In the genomic region with DNA sequence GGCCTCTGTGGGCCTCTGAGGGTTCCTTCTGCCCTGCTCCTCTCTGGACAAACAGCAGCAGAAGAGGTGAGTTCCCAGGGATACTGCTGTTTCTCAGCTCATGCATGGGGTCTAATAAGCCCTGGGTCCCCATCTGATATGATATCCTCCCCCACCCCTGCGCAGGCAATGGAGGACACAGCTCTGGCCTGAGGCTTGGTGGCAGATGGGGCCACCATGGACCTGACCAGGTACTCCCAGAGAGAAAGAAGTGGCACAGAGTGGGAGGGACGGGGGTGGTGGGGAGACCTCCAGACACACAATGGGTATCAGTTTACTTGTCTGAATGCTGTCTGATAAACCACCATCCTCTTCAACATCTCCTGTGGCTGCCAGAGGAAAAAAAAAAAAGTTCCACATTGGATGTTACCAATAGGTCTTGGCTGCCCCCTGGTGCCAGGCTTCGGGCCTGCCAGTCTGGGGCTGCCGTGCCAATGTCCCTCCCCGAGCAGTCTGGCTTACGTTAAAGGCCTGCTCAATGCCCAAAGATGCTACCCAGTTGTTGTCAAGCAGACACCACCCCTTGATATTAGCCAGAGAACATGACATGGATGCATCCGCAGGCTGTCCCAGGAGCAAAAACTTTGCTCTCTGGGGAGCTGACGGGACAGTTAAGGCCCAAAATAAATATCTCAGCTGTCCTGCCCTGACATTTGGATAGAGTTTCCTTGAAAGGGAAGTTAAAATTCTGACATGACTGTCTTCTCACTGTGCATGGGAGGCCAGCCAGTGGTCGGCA, we compare ENCODE assay signal across 8 cellular contexts. TPM values are rescaled to one million over a fixed set of nuclear protein-coding genes. Genes with fewer than 3 reads are reported as not detected.
DNase-seq lines count a peak whose midpoint lies in the region; ATAC-seq and TF ChIP-seq lines count a peak whose summit lies in the region.

No MANE protein-coding gene starts in this region.

- no peaks in the 10 kb centered on the region for H3K9me3 ChIP-seq in liver (ENCODE audit: control insufficient read depth in 4 of 4, low read length in 3 of 4)

- no peak overlapping the region for H3K27ac ChIP-seq in liver (ENCODE audit: low read depth in 1 of 2, low read length in 2 of 2)

- H3K27me3 ChIP-seq in liver (ENCODE audit: control insufficient read depth in 4 of 4, insufficient read depth in 4 of 4, low read length in 3 of 4): no peaks in the 10 kb centered on the region

- no peaks in the 10 kb centered on the region for H3K36me3 ChIP-seq in liver (ENCODE audit: control insufficient read depth in 4 of 4, insufficient read depth in 3 of 4, low read depth in 1 of 4, low read length in 3 of 4)

- ATAC-seq in HG03342 (IDR thresholded peaks at IDR 0.05; ENCODE audit: unreplicated experiment) (peak; percentile 45), HG02870 (IDR thresholded peaks at IDR 0.05; ENCODE audit: unreplicated experiment) (no peak)

- WGBS in liver: 34% methylated on average over 9 of the region's 9 CpGs

- DNase-seq in NCI-H446 (lab: John Stamatoyannopoulos, UW) (peak; percentile 45 to 81), cerebellum (ENCODE audit: low spot score) (peak; percentile 87)
- DNase-seq in activated CD4-positive, alpha-beta T cell treated with anti-CD3 and anti-CD28 coated beads for 48 hours: peak; percentile 89
- peak; percentile 54 to 75 (median 57) for DNase-seq in stimulated activated CD4-positive, alpha-beta T cell treated with anti-CD3 and anti-CD28 coated beads, TNF-alpha, amount 100 ng/mL, for 24 hours (ENCODE audit: low read depth in 3 of 3)

- no peak overlapping the region for H3K9ac ChIP-seq in liver (ENCODE audit: low read depth in 1 of 2, low read length in 2 of 2)

- TF ChIP-seq RAD21 in liver (IDR thresholded peaks at IDR 0.05): peak; percentile 97 to 99

- TF ChIP-seq CTCF in GM12872 (IDR thresholded peaks at IDR 0.05; ENCODE audit: insufficient read depth, low read depth, low read length) (peak; percentile 88), liver (IDR thresholded peaks at IDR 0.05; ENCODE audit: low read depth, low read length, missing input control) (peak; percentile 99)

- H3K4me1 ChIP-seq in liver (ENCODE audit: control insufficient read depth in 4 of 4, insufficient read depth in 4 of 4, low read length in 3 of 4): no peaks in the 10 kb centered on the region

- H3K4me3 ChIP-seq in liver (ENCODE audit: low read depth in 1 of 3, low read length in 3 of 3): no peak overlapping the region

TF ChIP-seq in liver, 16 proteins besides CTCF, POLR2A, EP300 and RAD21:
- no peak for TF ChIP-seq MAX (IDR thresholded peaks at IDR 0.05)
- TF ChIP-seq HNF4G (IDR thresholded peaks at IDR 0.05): no peak
- TF ChIP-seq ZBTB33 (IDR thresholded peaks at IDR 0.05): no peak
- TF ChIP-seq RXRA (IDR thresholded peaks at IDR 0.05): no peak
- no peak for TF ChIP-seq FOXA2 (IDR thresholded peaks at IDR 0.05)
- TF ChIP-seq TAF1 (conservative IDR thresholded peaks at IDR 0.05): no peak
- TF ChIP-seq NR2F2 (IDR thresholded peaks at IDR 0.05): no peak
- TF ChIP-seq, protein P1, sequence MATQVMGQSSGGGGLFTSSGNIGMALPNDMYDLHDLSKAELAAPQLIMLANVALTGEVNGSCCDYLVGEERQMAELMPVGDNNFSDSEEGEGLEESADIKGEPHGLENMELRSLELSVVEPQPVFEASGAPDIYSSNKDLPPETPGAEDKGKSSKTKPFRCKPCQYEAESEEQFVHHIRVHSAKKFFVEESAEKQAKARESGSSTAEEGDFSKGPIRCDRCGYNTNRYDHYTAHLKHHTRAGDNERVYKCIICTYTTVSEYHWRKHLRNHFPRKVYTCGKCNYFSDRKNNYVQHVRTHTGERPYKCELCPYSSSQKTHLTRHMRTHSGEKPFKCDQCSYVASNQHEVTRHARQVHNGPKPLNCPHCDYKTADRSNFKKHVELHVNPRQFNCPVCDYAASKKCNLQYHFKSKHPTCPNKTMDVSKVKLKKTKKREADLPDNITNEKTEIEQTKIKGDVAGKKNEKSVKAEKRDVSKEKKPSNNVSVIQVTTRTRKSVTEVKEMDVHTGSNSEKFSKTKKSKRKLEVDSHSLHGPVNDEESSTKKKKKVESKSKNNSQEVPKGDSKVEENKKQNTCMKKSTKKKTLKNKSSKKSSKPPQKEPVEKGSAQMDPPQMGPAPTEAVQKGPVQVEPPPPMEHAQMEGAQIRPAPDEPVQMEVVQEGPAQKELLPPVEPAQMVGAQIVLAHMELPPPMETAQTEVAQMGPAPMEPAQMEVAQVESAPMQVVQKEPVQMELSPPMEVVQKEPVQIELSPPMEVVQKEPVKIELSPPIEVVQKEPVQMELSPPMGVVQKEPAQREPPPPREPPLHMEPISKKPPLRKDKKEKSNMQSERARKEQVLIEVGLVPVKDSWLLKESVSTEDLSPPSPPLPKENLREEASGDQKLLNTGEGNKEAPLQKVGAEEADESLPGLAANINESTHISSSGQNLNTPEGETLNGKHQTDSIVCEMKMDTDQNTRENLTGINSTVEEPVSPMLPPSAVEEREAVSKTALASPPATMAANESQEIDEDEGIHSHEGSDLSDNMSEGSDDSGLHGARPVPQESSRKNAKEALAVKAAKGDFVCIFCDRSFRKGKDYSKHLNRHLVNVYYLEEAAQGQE (IDR thresholded peaks at IDR 0.05): no peak
- TF ChIP-seq, protein P2, sequence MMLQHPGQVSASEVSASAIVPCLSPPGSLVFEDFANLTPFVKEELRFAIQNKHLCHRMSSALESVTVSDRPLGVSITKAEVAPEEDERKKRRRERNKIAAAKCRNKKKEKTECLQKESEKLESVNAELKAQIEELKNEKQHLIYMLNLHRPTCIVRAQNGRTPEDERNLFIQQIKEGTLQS (IDR thresholded peaks at IDR 0.05): no peak
- no peak for TF ChIP-seq FOXA1 (IDR thresholded peaks at IDR 0.05)
- TF ChIP-seq JUND (IDR thresholded peaks at IDR 0.05): no peak
- TF ChIP-seq YY1 (IDR thresholded peaks at IDR 0.05): no peak
- TF ChIP-seq GABPA (IDR thresholded peaks at IDR 0.05 in 1 of 2, conservative IDR thresholded peaks at IDR 0.05 in 1 of 2): no peak

RNA-seq across cellular contexts. Expression of gene ABCC8, which starts 27.9 kb away (rescaled TPM):
- 29.0 TPM for total RNA-seq in cerebellum
- under 1 TPM in 1 of 2 donors, not detected in 1; 0.25 TPM for total RNA-seq in liver
- under 1 TPM in 1 of 2 donors, not detected in 1; 0.16 TPM for polyA plus RNA-seq in liver

RNA-seq across cellular contexts. Expression of gene USH1C, which starts 39.7 kb away (rescaled TPM):
- total RNA-seq in cerebellum (0.27 TPM), liver (1 to 10 TPM in 1 of 2 donors, under 1 TPM in 1; 0.09 to 1.2 TPM)
- 1 to 10 TPM in 1 of 2 donors, under 1 TPM in 1; 0.33 to 1.3 TPM for polyA plus RNA-seq in liver

RNA-seq across cellular contexts. Expression of gene OTOG, which starts 42.5 kb away (rescaled TPM):
- total RNA-seq in cerebellum (0.91 TPM), liver (not detected)
- not detected for polyA plus RNA-seq in liver

Comparison
In these comparisons a context has a peak if more than half of its experiments do, and no peak if none do; other contexts are left out.
1. RNA of gene ABCC8, which starts 27.9 kb away (total RNA-seq): 29.0 TPM in cerebellum (single experiment); 0.25 TPM in liver; every median in the first group is over 10 times any median in the second.
2. Peak in every context shown above with its lines, with median percentiles within 50 percentile points of each other: DNase-seq.